Comparison of ENCODE assay signal across 28 cellular contexts in genomic region chr9:97514531-97514930, GRCh38. TPM values are rescaled to one million over a fixed set of nuclear protein-coding genes. Genes with fewer than 3 reads are reported as not detected.
A peak's percentile ranks its signal among the peaks of the same experiment; 100 is the strongest.
DNase-seq lines count a peak whose midpoint lies in the region; ATAC-seq and TF ChIP-seq lines count a peak whose summit lies in the region.
"Had no signal": no experiment of that assay in that cellular context is flagged by ENCODE, and none has a peak within 500 bp of the region (broad histone marks: within the 10 kb centered on the region; RNA-seq: fewer than 3 reads in every experiment).

No MANE protein-coding gene starts in this region.

- H3K4me3 ChIP-seq in HEK293 (ENCODE audit: low read depth, low read length) (no peak overlapping the region), psoas muscle (no peak overlapping the region)
- H3K4me3 ChIP-seq: left lung, MG63, SJCRH30, upper lobe of left lung had no signal

- no peaks in the 10 kb centered on the region for H3K9me3 Mint-ChIP-seq in activated naive CD8-positive, alpha-beta T cell treated with anti-CD3 and anti-CD28 coated beads for 36 hours
- H3K9me3 Mint-ChIP-seq: activated CD8-positive, alpha-beta T cell treated with anti-CD3 and anti-CD28 coated beads for 36 hours; activated naive CD4-positive, alpha-beta T cell treated with anti-CD3 and anti-CD28 coated beads, Interleukin-2, amount 10 ng/mL, durations not matched to agents 7 days and 5 days; activated T-helper 17 cell treated with anti-CD3 and anti-CD28 coated beads, Interleukin-2, amount 50 U/mL, for 72 hours; CD4-positive, alpha-beta T cell; immature natural killer cell had no signal

- peaks cover 9% of the 10 kb centered on the region for H3K4me1 Mint-ChIP-seq in activated naive CD8-positive, alpha-beta T cell treated with anti-CD3 and anti-CD28 coated beads for 36 hours
- H3K4me1 Mint-ChIP-seq: activated naive CD4-positive, alpha-beta T cell treated with anti-CD3 and anti-CD28 coated beads, Interleukin-2, amount 10 ng/mL, durations not matched to agents 7 days and 5 days; immature natural killer cell had no signal

- H3K36me3 ChIP-seq in HEK293 (ENCODE audit: control insufficient read depth in 2 of 2, insufficient read depth in 1 of 2, low read length in 2 of 2) (peaks cover 0 to 4% of the 10 kb centered on the region in 2 experiments; a peak in 1 of 3 replicates), psoas muscle (ENCODE audit: insufficient read depth in 1 of 2, low read depth in 1 of 2) (peaks cover 0 to 9% of the 10 kb centered on the region in 2 donors)
- H3K36me3 ChIP-seq: brain microvascular endothelial cell, left lung, MG63, neutrophil, SJCRH30, upper lobe of left lung had no signal

- CTCF ChIA-PET in HEK293 (lab: Yijun Ruan, JAX): no interaction called here

- H3K4me1 ChIP-seq in HEK293 (ENCODE audit: control insufficient read depth, insufficient read depth, low read length) (no peaks in the 10 kb centered on the region; the same call in 1 of the 2 replicates), psoas muscle (peaks cover 72% of the 10 kb centered on the region)
- H3K4me1 ChIP-seq: SJCRH30 had no signal

- H3K27ac ChIP-seq in HEK293 (ENCODE audit: extremely low read depth, low read depth, low read length) (no peak overlapping the region), psoas muscle (peak overlapping the region; percentile 88)
- H3K27ac ChIP-seq: brain microvascular endothelial cell, left lung, neutrophil, SJCRH30, upper lobe of left lung had no signal

- H3K9me3 ChIP-seq in HEK293 (ENCODE audit: control insufficient read depth, insufficient read depth, low read depth, low read length) (no peaks in the 10 kb centered on the region), psoas muscle (no peaks in the 10 kb centered on the region)
- H3K9me3 ChIP-seq: left lung, MG63, neutrophil, SJCRH30, upper lobe of left lung had no signal

- 29 to 47% (median 31%) methylated on average over 9 of the region's 9 CpGs for WGBS in psoas muscle, 3 donors

- no peak overlapping the region for H3K27ac Mint-ChIP-seq in activated naive CD8-positive, alpha-beta T cell treated with anti-CD3 and anti-CD28 coated beads for 36 hours
- H3K27ac Mint-ChIP-seq: activated CD4-positive, alpha-beta T cell treated with anti-CD3 and anti-CD28 coated beads for 36 hours; activated CD8-positive, alpha-beta T cell treated with anti-CD3 and anti-CD28 coated beads for 36 hours; activated naive CD4-positive, alpha-beta T cell treated with anti-CD3 and anti-CD28 coated beads, Interleukin-2, amount 10 ng/mL, durations not matched to agents 7 days and 5 days; activated T-helper 17 cell treated with anti-CD3 and anti-CD28 coated beads, Interleukin-2, amount 50 U/mL, for 72 hours; CD4-positive, alpha-beta T cell; immature natural killer cell; progenitor cell of endocrine pancreas had no signal

- intact Hi-C loops in left ventricle myocardium superior (cut with micrococcal nuclease) (no loop called here), psoas muscle (cut with DNase I) (no loop called here)

- TF ChIP-seq CTCF in HEK293 (tag by site-specific recombination; IDR thresholded peaks at IDR 0.05) (no peak), psoas muscle (IDR thresholded peaks at IDR 0.05) (no peak)

- H3K36me3 Mint-ChIP-seq in activated naive CD8-positive, alpha-beta T cell treated with anti-CD3 and anti-CD28 coated beads for 36 hours: no peaks in the 10 kb centered on the region
- H3K36me3 Mint-ChIP-seq: activated naive CD4-positive, alpha-beta T cell treated with anti-CD3 and anti-CD28 coated beads, Interleukin-2, amount 10 ng/mL, durations not matched to agents 7 days and 5 days; immature natural killer cell had no signal

- H3K4me3 Mint-ChIP-seq in activated naive CD8-positive, alpha-beta T cell treated with anti-CD3 and anti-CD28 coated beads for 36 hours: no peak overlapping the region
- H3K4me3 Mint-ChIP-seq: activated CD4-positive, alpha-beta T cell treated with anti-CD3 and anti-CD28 coated beads for 36 hours; activated CD8-positive, alpha-beta T cell treated with anti-CD3 and anti-CD28 coated beads for 36 hours; activated naive CD4-positive, alpha-beta T cell treated with anti-CD3 and anti-CD28 coated beads, Interleukin-2, amount 10 ng/mL, durations not matched to agents 7 days and 5 days; activated T-helper 17 cell treated with anti-CD3 and anti-CD28 coated beads, Interleukin-2, amount 50 U/mL, for 72 hours; CD4-positive, alpha-beta T cell; immature natural killer cell had no signal

- H3K27me3 Mint-ChIP-seq in activated naive CD8-positive, alpha-beta T cell treated with anti-CD3 and anti-CD28 coated beads for 36 hours: peaks cover 36% of the 10 kb centered on the region

- ATAC-seq in left ventricle myocardium superior: peak; percentile 86
- ATAC-seq in psoas muscle: peak; percentile 67 to 79 (median 78)
- ATAC-seq in HG03342 (IDR thresholded peaks at IDR 0.05; ENCODE audit: unreplicated experiment): no peak
- ATAC-seq: activated CD4-positive, alpha-beta T cell treated with anti-CD3 and anti-CD28 coated beads for 36 hours; activated CD8-positive, alpha-beta T cell treated with anti-CD3 and anti-CD28 coated beads for 36 hours; activated T-helper 17 cell treated with anti-CD3 and anti-CD28 coated beads, Interleukin-2, amount 50 U/mL, for 72 hours; left lung had no signal

- POLR2A ChIA-PET in HEK293 (lab: Yijun Ruan, JAX): no interaction called here

- no peaks in the 10 kb centered on the region for H3K27me3 ChIP-seq in psoas muscle (ENCODE audit: insufficient read depth in 3 of 3, low read length in 2 of 3)
- H3K27me3 ChIP-seq: brain microvascular endothelial cell, MG63, SJCRH30, upper lobe of left lung had no signal

- peak; percentile 56 for DNase-seq in dermis blood vessel endothelial cell
- peak; percentile 65 for DNase-seq in left ventricle myocardium superior
- DNase-seq in psoas muscle: peak; percentile 47 to 75
- no peak for DNase-seq in activated naive CD8-positive, alpha-beta T cell treated with anti-CD3 and anti-CD28 coated beads for 36 hours
- DNase-seq in activated T-cell treated with anti-CD3 and anti-CD28 coated beads, Interleukin-2, amount 50 U/mL, for 48 hours: no peak
- DNase-seq: activated CD4-positive, alpha-beta T cell treated with anti-CD3 and anti-CD28 coated beads for 36 hours; activated CD8-positive, alpha-beta memory T cell treated with anti-CD3 and anti-CD28 coated beads, Interleukin-2, amount 50 U/mL, for 48 hours; activated CD8-positive, alpha-beta T cell treated with anti-CD3 and anti-CD28 coated beads for 36 hours; activated naive CD4-positive, alpha-beta T cell treated with anti-CD3 and anti-CD28 coated beads, Interleukin-2, amount 10 ng/mL, durations not matched to agents 7 days and 5 days; brain microvascular endothelial cell; CD4-positive, alpha-beta T cell; immature natural killer cell; KG1; left lung; MG63; NCI-H2081; NCI-H2227 treated with DMSO at 0.1 percent for 48 hours; NCI-H774; SJCRH30; stimulated activated CD4-positive, alpha-beta T cell treated with anti-CD3 and anti-CD28 coated beads, Interleukin-15, amount 100 ng/mL, for 24 hours; stimulated activated CD4-positive, alpha-beta T cell treated with anti-CD3 and anti-CD28 coated beads, Interleukin-4, amount 100 ng/mL, for 4 hours; T-helper 9 cell; upper lobe of left lung had no signal

TF ChIP-seq in HEK293, 187 proteins besides CTCF, POLR2A, EP300 and RAD21:
- TF ChIP-seq ZIC2 (tag by site-specific recombination; IDR thresholded peaks at IDR 0.05) (peak; percentile 61), HOXA7 (CRISPR knock-in tag; IDR thresholded peaks at IDR 0.05; ENCODE audit: borderline replicate concordance) (no peak)

RNA-seq across cellular contexts. Expression of gene TMOD1, which starts 13.1 kb away (rescaled TPM):
- total RNA-seq in dermis blood vessel endothelial cell: 3.7 and 5.2 TPM in 2 replicates
- total RNA-seq in left ventricle myocardium superior: 205 TPM
- 100 to 1,000 TPM; 138 to 209 (median 167) TPM for total RNA-seq in psoas muscle
- 100 to 1,000 TPM in 2 of 3 donors, 10 to 100 TPM in 1; 65.4 to 286 (median 131) TPM for polyA plus RNA-seq in psoas muscle
- total RNA-seq in activated naive CD8-positive, alpha-beta T cell treated with anti-CD3 and anti-CD28 coated beads for 36 hours: 1 to 10 TPM; 1.2 to 1.5 TPM

Comparison
In these comparisons a context has a peak if more than half of its experiments do, and no peak if none do; other contexts are left out.
1. DNase-seq: peak in dermis blood vessel endothelial cell (single experiment), left ventricle myocardium superior (single experiment) and psoas muscle (2 of 2); none in activated naive CD8-positive, alpha-beta T cell treated with anti-CD3 and anti-CD28 coated beads for 36 hours (single experiment) and activated T-cell treated with anti-CD3 and anti-CD28 coated beads, Interleukin-2, amount 50 U/mL, for 48 hours (0 of 2).
2. RNA of gene TMOD1, which starts 13.1 kb away (total RNA-seq): 205 TPM in left ventricle myocardium superior (single experiment) and 138 to 209 TPM in psoas muscle; 3.7 to 5.2 TPM in dermis blood vessel endothelial cell and 1.2 to 1.5 TPM in activated naive CD8-positive, alpha-beta T cell treated with anti-CD3 and anti-CD28 coated beads for 36 hours; every median in the first group is over 10 times any median in the second.